In genomic region chr15:77033729-77034619, GRCh38 we compare ENCODE assay signal across 14 cellular contexts. TPM values are rescaled to one million over a fixed set of nuclear protein-coding genes. Genes with fewer than 3 reads are reported as not detected.
DNase-seq lines count a peak whose midpoint lies in the region; ATAC-seq and TF ChIP-seq lines count a peak whose summit lies in the region.
"Had no signal": no experiment of that assay in that cellular context is flagged by ENCODE, and none has a peak within 500 bp of the region (broad histone marks: within the 10 kb centered on the region; RNA-seq: fewer than 3 reads in every experiment).

No MANE protein-coding gene starts in this region.

- peaks cover 4% of the 10 kb centered on the region for H3K9me3 Mint-ChIP-seq in T-helper 1 cell treated with Interleukin-12 subunit alpha and Interleukin-12 subunit beta and Interleukin-4 antibody, amounts not matched to agents 30 μg/mL and 1 μg/mL, for 36 hours
- H3K9me3 Mint-ChIP-seq in WTC11 = peaks cover 14% of the 10 kb centered on the region; the same call in 1 of the 2 replicates
- no peaks in the 10 kb centered on the region for H3K9me3 Mint-ChIP-seq in osteocyte (ENCODE audit: unreplicated experiment)

- peak overlapping the region in 2 of 8 donors; percentile 5 to 56 for H3K27ac ChIP-seq in spleen
- H3K27ac ChIP-seq: heart right ventricle, upper lobe of left lung had no signal

- WGBS in spleen, 5 donors = 84 to 92% (median 87%) methylated on average over 8 to 13 of the region's 13 CpGs

- peaks cover 3 to 90% (median 66%) of the 10 kb centered on the region in 6 donors for H3K36me3 ChIP-seq in spleen

- no peak overlapping the region for H3K4me3 ChIP-seq in spleen
- H3K4me3 ChIP-seq: A549, heart right ventricle, upper lobe of left lung had no signal

- peaks cover 0 to 52% (median 32%) of the 10 kb centered on the region in 6 donors for H3K4me1 ChIP-seq in spleen
- H3K4me1 ChIP-seq: A549 had no signal

- no peak for TF ChIP-seq CTCF in WTC11 (IDR thresholded peaks at IDR 0.05)
- no peak for TF ChIP-seq CTCF in spleen (IDR thresholded peaks at IDR 0.05 in 8 of 11, conservative IDR thresholded peaks at IDR 0.05 in 3 of 11)
- no peak for TF ChIP-seq CTCF in osteocyte (IDR thresholded peaks at IDR 0.05)

- H3K9me3 ChIP-seq in spleen = no peaks in the 10 kb centered on the region
- H3K9me3 ChIP-seq: upper lobe of left lung had no signal

- POLR2A ChIA-PET in WTC11 (lab: Charles Lee) = interaction anchor here (1.1 kb wide), 1 partner anchor 61 kb away, joined by 3 read pairs; no protein-coding TSS in a partner anchor

- DNase-seq in T-helper 1 cell = no peak
- DNase-seq in WTC11 (ENCODE audit: low spot score) = peak; percentile 6
- peak; percentile 18 for DNase-seq in left cardiac atrium
- DNase-seq in spleen = peak; percentile 76
- no peak for DNase-seq in NCI-H1105 treated with DMSO at 0.1 percent for 48 hours (lab: John Stamatoyannopoulos, UW)
- DNase-seq in osteocyte (ENCODE audit: extremely low spot score, unreplicated experiment) = no peak
- DNase-seq: NCI-H2081 treated with DMSO at 0.1 percent for 48 hours had no signal

- CTCF ChIA-PET in WTC11 (lab: Charles Lee) = interaction anchor here (1.0 to 6.3 kb wide), 17 partner anchors 9 to 621 kb away, joined by 3 to 57 read pairs (median 6); no protein-coding TSS in a partner anchor

- peaks cover 58% of the 10 kb centered on the region for H3K36me3 Mint-ChIP-seq in T-helper 1 cell treated with Interleukin-12 subunit alpha and Interleukin-12 subunit beta and Interleukin-4 antibody, amounts not matched to agents 30 μg/mL and 1 μg/mL, for 36 hours (ENCODE audit: low read depth)
- peaks cover 26% of the 10 kb centered on the region for H3K36me3 Mint-ChIP-seq in WTC11
- H3K36me3 Mint-ChIP-seq in osteocyte (ENCODE audit: unreplicated experiment) = peaks cover 6% of the 10 kb centered on the region

- peaks cover 7% of the 10 kb centered on the region for H3K4me1 Mint-ChIP-seq in T-helper 1 cell treated with Interleukin-12 subunit alpha and Interleukin-12 subunit beta and Interleukin-4 antibody, amounts not matched to agents 30 μg/mL and 1 μg/mL, for 36 hours (ENCODE audit: low read depth)
- H3K4me1 Mint-ChIP-seq in WTC11 (peaks cover 13% of the 10 kb centered on the region), osteocyte (ENCODE audit: unreplicated experiment) (peaks cover 18% of the 10 kb centered on the region)

- TF ChIP-seq POLR2A in spleen (IDR thresholded peaks at IDR 0.05) = no peak

- peak overlapping the region; percentile 26 for H3K27ac Mint-ChIP-seq in T-helper 1 cell treated with Interleukin-12 subunit alpha and Interleukin-12 subunit beta and Interleukin-4 antibody, amounts not matched to agents 30 μg/mL and 1 μg/mL, for 36 hours
- H3K27ac Mint-ChIP-seq in WTC11 (no peak overlapping the region; the same call in 1 of the 2 replicates), osteocyte (ENCODE audit: unreplicated experiment) (no peak overlapping the region)

- intact Hi-C loops in left cardiac atrium (cut with DNase I) = no loop called here
- intact Hi-C loops in spleen (cut with DNase I; ENCODE audit: low total_unique reads) = no loop called here

- no peak overlapping the region for H3K4me3 Mint-ChIP-seq in T-helper 1 cell treated with Interleukin-12 subunit alpha and Interleukin-12 subunit beta and Interleukin-4 antibody, amounts not matched to agents 30 μg/mL and 1 μg/mL, for 36 hours
- no peak overlapping the region for H3K4me3 Mint-ChIP-seq in WTC11
- H3K4me3 Mint-ChIP-seq in osteocyte (ENCODE audit: unreplicated experiment) = no peak overlapping the region

- no peaks in the 10 kb centered on the region for H3K27me3 Mint-ChIP-seq in T-helper 1 cell treated with Interleukin-12 subunit alpha and Interleukin-12 subunit beta and Interleukin-4 antibody, amounts not matched to agents 30 μg/mL and 1 μg/mL, for 36 hours (ENCODE audit: low read depth)
- H3K27me3 Mint-ChIP-seq in WTC11 (ENCODE audit: low read depth) (peaks cover 9% of the 10 kb centered on the region), osteocyte (ENCODE audit: unreplicated experiment) (no peaks in the 10 kb centered on the region)

- ATAC-seq in WTC11 = no peak
- no peak for ATAC-seq in left cardiac atrium
- no peak for ATAC-seq in HG02870 (IDR thresholded peaks at IDR 0.05; ENCODE audit: unreplicated experiment)

- no peaks in the 10 kb centered on the region for H3K27me3 ChIP-seq in spleen (replicated peaks in 1 of 7)
- H3K27me3 ChIP-seq: upper lobe of left lung had no signal

TF ChIP-seq in WTC11, 78 proteins besides CTCF, POLR2A, EP300 and RAD21:
- TF ChIP-seq NR3C1 (CRISPR knock-in tag; conservative IDR thresholded peaks at IDR 0.05; ENCODE audit: low read depth) (no peak), ZMAT4 (CRISPR knock-in tag; IDR thresholded peaks at IDR 0.05) (no peak), FOXP1 (CRISPR knock-in tag; IDR thresholded peaks at IDR 0.05; ENCODE audit: borderline replicate concordance) (no peak), MXD4 (CRISPR knock-in tag; IDR thresholded peaks at IDR 0.05; ENCODE audit: borderline replicate concordance) (no peak)

RNA-seq across cellular contexts. Expression of gene TSPAN3, which starts 36.9 kb away (rescaled TPM):
- 84.9 to 101 TPM (median 93.4 TPM) in 3 replicates for total RNA-seq in WTC11 (2021)
- total RNA-seq in left cardiac atrium = 100 to 1,000 TPM; 143 to 151 TPM
- 100 to 1,000 TPM in 6 of 7 donors, 10 to 100 TPM in 1; 98.5 to 276 (median 124) TPM for total RNA-seq in spleen
- polyA plus RNA-seq in spleen = 100 to 1,000 TPM; 117 to 160 (median 158) TPM
- total RNA-seq in osteocyte = 262 and 296 TPM in 2 replicates

RNA-seq across cellular contexts. Expression of gene PSTPIP1, which starts 39.0 kb away (rescaled TPM):
- total RNA-seq in WTC11 (2021) (1.3 to 1.6 TPM (median 1.5 TPM) in 3 replicates), left cardiac atrium (10 to 100 TPM in 1 of 2 donors, 1 to 10 TPM in 1; 6.1 to 14.1 TPM), spleen (100 to 1,000 TPM in 1 of 7 donors, 10 to 100 TPM in 6; 62.0 to 130 (median 82.6) TPM), osteocyte (not detected in 2 replicates)
- polyA plus RNA-seq in spleen = 100 to 1,000 TPM in 2 of 3 donors, 10 to 100 TPM in 1; 31.1 to 150 (median 115) TPM
- total RNA-seq: G401, RPMI7951 had no signal
- polyA plus RNA-seq: A549 had no signal

Comparison
In these comparisons a context has a peak if more than half of its experiments do, and no peak if none do; other contexts are left out.
1. DNase-seq: peak in WTC11 (single experiment), left cardiac atrium (single experiment) and spleen (single experiment); none in T-helper 1 cell (0 of 5), NCI-H1105 treated with DMSO at 0.1 percent for 48 hours (single experiment) and osteocyte (single experiment).
2. RNA of gene PSTPIP1, which starts 39.0 kb away (total RNA-seq): 62.0 to 130 TPM in spleen; 6.1 to 14.1 TPM in left cardiac atrium, 1.3 to 1.6 TPM in WTC11 and not detected in osteocyte; every median in the first group is over 4 times any median in the second.